ENCODE assay signal across 16 cellular contexts in genomic region chrX:28693101-28693500, GRCh38.
"Had no signal": no experiment of that assay in that cellular context is flagged by ENCODE, and none has a peak within 500 bp of the region (broad histone marks: within the 10 kb centered on the region; RNA-seq: fewer than 3 reads in every experiment).

No MANE protein-coding gene starts in this region.

- H3K36me3 ChIP-seq: gastrocnemius medialis, heart left ventricle, ovary, spleen, tibial artery, uterus had no signal

- H3K27me3 ChIP-seq: gastrocnemius medialis, heart left ventricle, ovary, spleen, tibial artery, uterus had no signal

- H3K4me3 Mint-ChIP-seq: activated CD4-positive, alpha-beta T cell treated with anti-CD3 and anti-CD28 coated beads, Interleukin-2, amount 10 ng/mL, durations not matched to agents 7 days and 5 days; activated naive CD4-positive, alpha-beta T cell treated with anti-CD3 and anti-CD28 coated beads, Interleukin-2, amount 10 ng/mL, durations not matched to agents 7 days and 5 days; activated naive CD8-positive, alpha-beta T cell treated with anti-CD3 and anti-CD28 coated beads, Interleukin-2, amount 50 U/mL, for 24 hours; activated T-cell treated with anti-CD3 and anti-CD28 coated beads, Interleukin-2, amount 50 U/mL, for 4 hours; natural killer cell; stimulated activated naive B cell treated with anti-CD40 and anti-IgM and Interleukin-4, amounts not matched to agents 10 μg/mL and 1 μg/mL and 100 μg/mL, for 72 hours had no signal

- H3K4me3 ChIP-seq: gastrocnemius medialis, heart left ventricle, ovary, spleen, tibial artery, uterus had no signal

- H3K27ac ChIP-seq: gastrocnemius medialis, heart left ventricle, ovary, spleen, tibial artery, uterus had no signal

- H3K36me3 Mint-ChIP-seq: activated naive CD4-positive, alpha-beta T cell treated with anti-CD3 and anti-CD28 coated beads, Interleukin-2, amount 10 ng/mL, durations not matched to agents 7 days and 5 days; natural killer cell; stimulated activated naive B cell treated with anti-CD40 and anti-IgM and Interleukin-4, amounts not matched to agents 10 μg/mL and 1 μg/mL and 100 μg/mL, for 72 hours had no signal

- H3K27me3 Mint-ChIP-seq: activated CD4-positive, alpha-beta T cell treated with anti-CD3 and anti-CD28 coated beads, Interleukin-2, amount 10 ng/mL, durations not matched to agents 7 days and 5 days; activated naive CD4-positive, alpha-beta T cell treated with anti-CD3 and anti-CD28 coated beads, Interleukin-2, amount 10 ng/mL, durations not matched to agents 7 days and 5 days; activated naive CD8-positive, alpha-beta T cell treated with anti-CD3 and anti-CD28 coated beads, Interleukin-2, amount 50 U/mL, for 24 hours; stimulated activated naive B cell treated with anti-CD40 and anti-IgM and Interleukin-4, amounts not matched to agents 10 μg/mL and 1 μg/mL and 100 μg/mL, for 72 hours had no signal

- H3K27ac Mint-ChIP-seq: activated CD4-positive, alpha-beta T cell treated with anti-CD3 and anti-CD28 coated beads, Interleukin-2, amount 10 ng/mL, durations not matched to agents 7 days and 5 days; activated naive CD4-positive, alpha-beta T cell treated with anti-CD3 and anti-CD28 coated beads, Interleukin-2, amount 10 ng/mL, durations not matched to agents 7 days and 5 days; activated naive CD8-positive, alpha-beta T cell treated with anti-CD3 and anti-CD28 coated beads, Interleukin-2, amount 50 U/mL, for 24 hours; natural killer cell; stimulated activated naive B cell treated with anti-CD40 and anti-IgM and Interleukin-4, amounts not matched to agents 10 μg/mL and 1 μg/mL and 100 μg/mL, for 72 hours had no signal

- H3K4me1 Mint-ChIP-seq: activated CD4-positive, alpha-beta T cell treated with anti-CD3 and anti-CD28 coated beads, Interleukin-2, amount 10 ng/mL, durations not matched to agents 7 days and 5 days; activated naive CD4-positive, alpha-beta T cell treated with anti-CD3 and anti-CD28 coated beads, Interleukin-2, amount 10 ng/mL, durations not matched to agents 7 days and 5 days; activated naive CD8-positive, alpha-beta T cell treated with anti-CD3 and anti-CD28 coated beads, Interleukin-2, amount 50 U/mL, for 24 hours; natural killer cell; stimulated activated naive B cell treated with anti-CD40 and anti-IgM and Interleukin-4, amounts not matched to agents 10 μg/mL and 1 μg/mL and 100 μg/mL, for 72 hours had no signal

- H3K9me3 Mint-ChIP-seq: activated CD4-positive, alpha-beta T cell treated with anti-CD3 and anti-CD28 coated beads, Interleukin-2, amount 10 ng/mL, durations not matched to agents 7 days and 5 days; activated naive CD8-positive, alpha-beta T cell treated with anti-CD3 and anti-CD28 coated beads, Interleukin-2, amount 50 U/mL, for 24 hours had no signal

- DNase-seq: activated CD4-positive, alpha-beta T cell treated with anti-CD3 and anti-CD28 coated beads, Interleukin-2, amount 10 ng/mL, durations not matched to agents 7 days and 5 days; activated CD8-positive, alpha-beta memory T cell treated with anti-CD3 and anti-CD28 coated beads, Interleukin-2, amount 50 U/mL, for 4 hours; activated naive CD4-positive, alpha-beta T cell treated with anti-CD3 and anti-CD28 coated beads, Interleukin-2, amount 10 ng/mL, durations not matched to agents 7 days and 5 days; activated naive CD8-positive, alpha-beta T cell treated with anti-CD3 and anti-CD28 coated beads, Interleukin-2, amount 50 U/mL, for 24 hours; activated T-cell treated with anti-CD3 and anti-CD28 coated beads, Interleukin-2, amount 50 U/mL, for 4 hours; gastrocnemius medialis; heart left ventricle; kidney glomerular epithelial cell; mesendoderm; natural killer cell; ovary; spleen; stimulated activated naive B cell treated with anti-CD40 and anti-IgM and Interleukin-4, amounts not matched to agents 10 μg/mL and 1 μg/mL and 100 μg/mL, for 72 hours; T1000; tibial artery; uterus had no signal

- H3K4me1 ChIP-seq: gastrocnemius medialis, heart left ventricle, spleen, tibial artery, uterus had no signal

- ATAC-seq: activated naive CD8-positive, alpha-beta T cell treated with anti-CD3 and anti-CD28 coated beads, Interleukin-2, amount 50 U/mL, for 24 hours; activated T-cell treated with anti-CD3 and anti-CD28 coated beads, Interleukin-2, amount 50 U/mL, for 4 hours; gastrocnemius medialis; heart left ventricle; natural killer cell; stimulated activated naive B cell treated with anti-CD40 and anti-IgM and Interleukin-4, amounts not matched to agents 10 μg/mL and 1 μg/mL and 100 μg/mL, for 72 hours had no signal

- H3K9me3 ChIP-seq: gastrocnemius medialis, heart left ventricle, ovary, tibial artery, uterus had no signal
